ENCODE assay signal across 8 cellular contexts in genomic region chr15:43249699-43250203, GRCh38. TPM values are rescaled to one million over a fixed set of nuclear protein-coding genes. Genes with fewer than 3 reads are reported as not detected.
DNase-seq lines count a peak whose midpoint lies in the region; ATAC-seq lines count a peak whose summit lies in the region.

No MANE protein-coding gene starts in this region.

- no peaks in the 10 kb centered on the region for H3K9me3 Mint-ChIP-seq in activated naive CD4-positive, alpha-beta T cell treated with anti-CD3 and anti-CD28 coated beads for 36 hours
- no peaks in the 10 kb centered on the region for H3K9me3 Mint-ChIP-seq in activated CD4-positive, alpha-beta memory T cell treated with anti-CD3 and anti-CD28 coated beads, Interleukin-2, amount 10 ng/mL, durations not matched to agents 7 days and 5 days
- peaks cover 3 to 6% of the 10 kb centered on the region in 2 donors for H3K9me3 Mint-ChIP-seq in stimulated activated naive B cell treated with anti-CD40 and anti-IgM and Interleukin-4, amounts not matched to agents 10 μg/mL and 1 μg/mL and 100 μg/mL, for 72 hours

- H3K4me3 Mint-ChIP-seq in activated naive CD4-positive, alpha-beta T cell treated with anti-CD3 and anti-CD28 coated beads for 36 hours = no peak overlapping the region
- no peak overlapping the region for H3K4me3 Mint-ChIP-seq in activated CD4-positive, alpha-beta memory T cell treated with anti-CD3 and anti-CD28 coated beads, Interleukin-2, amount 10 ng/mL, durations not matched to agents 7 days and 5 days
- H3K4me3 Mint-ChIP-seq in stimulated activated naive B cell treated with anti-CD40 and anti-IgM and Interleukin-4, amounts not matched to agents 10 μg/mL and 1 μg/mL and 100 μg/mL, for 72 hours = peak overlapping the region; percentile 30 to 58

- H3K36me3 Mint-ChIP-seq in activated naive CD4-positive, alpha-beta T cell treated with anti-CD3 and anti-CD28 coated beads for 36 hours (ENCODE audit: low read depth) = no peaks in the 10 kb centered on the region
- H3K36me3 Mint-ChIP-seq in activated CD4-positive, alpha-beta memory T cell treated with anti-CD3 and anti-CD28 coated beads, Interleukin-2, amount 10 ng/mL, durations not matched to agents 7 days and 5 days (ENCODE audit: low read depth) = peaks cover 3% of the 10 kb centered on the region
- no peaks in the 10 kb centered on the region for H3K36me3 Mint-ChIP-seq in stimulated activated naive B cell treated with anti-CD40 and anti-IgM and Interleukin-4, amounts not matched to agents 10 μg/mL and 1 μg/mL and 100 μg/mL, for 72 hours

- ATAC-seq in HG03196 (IDR thresholded peaks at IDR 0.05; ENCODE audit: unreplicated experiment) = peak; percentile 38
- peak; percentile 83 to 89 for ATAC-seq in stimulated activated naive B cell treated with anti-CD40 and anti-IgM and Interleukin-4, amounts not matched to agents 10 μg/mL and 1 μg/mL and 100 μg/mL, for 72 hours (replicated peaks)
- no peak for ATAC-seq in GM18520 (IDR thresholded peaks at IDR 0.05; ENCODE audit: unreplicated experiment)

- H3K27me3 Mint-ChIP-seq in activated naive CD4-positive, alpha-beta T cell treated with anti-CD3 and anti-CD28 coated beads for 36 hours (ENCODE audit: low read depth) = peaks cover 3% of the 10 kb centered on the region
- peaks cover 7% of the 10 kb centered on the region for H3K27me3 Mint-ChIP-seq in activated CD4-positive, alpha-beta memory T cell treated with anti-CD3 and anti-CD28 coated beads, Interleukin-2, amount 10 ng/mL, durations not matched to agents 7 days and 5 days
- H3K27me3 Mint-ChIP-seq in stimulated activated naive B cell treated with anti-CD40 and anti-IgM and Interleukin-4, amounts not matched to agents 10 μg/mL and 1 μg/mL and 100 μg/mL, for 72 hours = peaks cover 0 to 4% of the 10 kb centered on the region in 2 donors

- peaks cover 20% of the 10 kb centered on the region for H3K4me1 Mint-ChIP-seq in activated naive CD4-positive, alpha-beta T cell treated with anti-CD3 and anti-CD28 coated beads for 36 hours (ENCODE audit: low read depth)
- H3K4me1 Mint-ChIP-seq in activated CD4-positive, alpha-beta memory T cell treated with anti-CD3 and anti-CD28 coated beads, Interleukin-2, amount 10 ng/mL, durations not matched to agents 7 days and 5 days = peaks cover 48% of the 10 kb centered on the region
- H3K4me1 Mint-ChIP-seq in stimulated activated naive B cell treated with anti-CD40 and anti-IgM and Interleukin-4, amounts not matched to agents 10 μg/mL and 1 μg/mL and 100 μg/mL, for 72 hours = peaks cover 45 to 68% of the 10 kb centered on the region in 2 donors

- intact Hi-C loops in activated naive CD4-positive, alpha-beta T cell treated with anti-CD3 and anti-CD28 coated beads for 36 hours (cut with micrococcal nuclease) = no loop called here

- POLR2A ChIA-PET in activated CD4-positive, alpha-beta memory T cell treated with anti-CD3 and anti-CD28 coated beads, Interleukin-2, amount 10 ng/mL, durations not matched to agents 7 days and 5 days (lab: Charles Lee) = no interaction called here

- DNase-seq in activated naive CD4-positive, alpha-beta T cell treated with anti-CD3 and anti-CD28 coated beads for 36 hours = peak; percentile 25
- DNase-seq in activated naive CD4-positive, alpha-beta T cell (lab: John Stamatoyannopoulos, UW) = no peak
- peak; percentile 42 for DNase-seq in activated CD4-positive, alpha-beta memory T cell treated with anti-CD3 and anti-CD28 coated beads, Interleukin-2, amount 10 ng/mL, durations not matched to agents 7 days and 5 days
- peak; percentile 75 for DNase-seq in stimulated activated naive B cell treated with anti-CD40 and anti-IgM and Interleukin-4, amounts not matched to agents 10 μg/mL and 1 μg/mL and 100 μg/mL, for 72 hours
- DNase-seq in SHP77 treated with DMSO at 0.1 percent for 48 hours (lab: John Stamatoyannopoulos, UW) (no peak), NCI-H2081 (lab: John Stamatoyannopoulos, UW) (no peak)

- no peak overlapping the region for H3K27ac Mint-ChIP-seq in activated naive CD4-positive, alpha-beta T cell treated with anti-CD3 and anti-CD28 coated beads for 36 hours
- peak overlapping the region; percentile 67 for H3K27ac Mint-ChIP-seq in activated CD4-positive, alpha-beta memory T cell treated with anti-CD3 and anti-CD28 coated beads, Interleukin-2, amount 10 ng/mL, durations not matched to agents 7 days and 5 days
- H3K27ac Mint-ChIP-seq in stimulated activated naive B cell treated with anti-CD40 and anti-IgM and Interleukin-4, amounts not matched to agents 10 μg/mL and 1 μg/mL and 100 μg/mL, for 72 hours = peak overlapping the region; percentile 94

- CTCF ChIA-PET in activated naive CD4-positive, alpha-beta T cell treated with anti-CD3 and anti-CD28 coated beads for 36 hours (lab: Charles Lee) = no interaction called here
- CTCF ChIA-PET in activated CD4-positive, alpha-beta memory T cell treated with anti-CD3 and anti-CD28 coated beads, Interleukin-2, amount 10 ng/mL, durations not matched to agents 7 days and 5 days (lab: Charles Lee) = interaction anchor here (2.5 kb wide), 1 partner anchor 24 kb away, joined by 14 read pairs; no protein-coding TSS in a partner anchor

RNA-seq across cellular contexts. Expression of gene TGM5, which starts 17.0 kb away (rescaled TPM):
- not detected for total RNA-seq in activated naive CD4-positive, alpha-beta T cell treated with anti-CD3 and anti-CD28 coated beads for 36 hours
- total RNA-seq in activated CD4-positive, alpha-beta memory T cell treated with anti-CD3 and anti-CD28 coated beads, Interleukin-2, amount 10 ng/mL, durations not matched to agents 7 days and 5 days = under 1 TPM; 0.20 to 0.28 TPM

RNA-seq across cellular contexts. Expression of gene EPB42, which starts 28.9 kb away (rescaled TPM):
- total RNA-seq in activated naive CD4-positive, alpha-beta T cell treated with anti-CD3 and anti-CD28 coated beads for 36 hours = not detected
- total RNA-seq in activated CD4-positive, alpha-beta memory T cell treated with anti-CD3 and anti-CD28 coated beads, Interleukin-2, amount 10 ng/mL, durations not matched to agents 7 days and 5 days = not detected

RNA-seq across cellular contexts. Expression of gene TGM7, which starts 52.3 kb away (rescaled TPM):
- not detected for total RNA-seq in activated naive CD4-positive, alpha-beta T cell treated with anti-CD3 and anti-CD28 coated beads for 36 hours
- not detected for total RNA-seq in activated CD4-positive, alpha-beta memory T cell treated with anti-CD3 and anti-CD28 coated beads, Interleukin-2, amount 10 ng/mL, durations not matched to agents 7 days and 5 days

Comparison
In these comparisons a context has a peak if more than half of its experiments do, and no peak if none do; other contexts are left out.
1. DNase-seq: peak in activated naive CD4-positive, alpha-beta T cell treated with anti-CD3 and anti-CD28 coated beads for 36 hours (single experiment), activated CD4-positive, alpha-beta memory T cell treated with anti-CD3 and anti-CD28 coated beads, Interleukin-2, amount 10 ng/mL, durations not matched to agents 7 days and 5 days (single experiment) and stimulated activated naive B cell treated with anti-CD40 and anti-IgM and Interleukin-4, amounts not matched to agents 10 μg/mL and 1 μg/mL and 100 μg/mL, for 72 hours (single experiment); none in activated naive CD4-positive, alpha-beta T cell (0 of 4), SHP77 treated with DMSO at 0.1 percent for 48 hours (single experiment) and NCI-H2081 (0 of 2).
2. H3K4me3 Mint-ChIP-seq: peak in stimulated activated naive B cell treated with anti-CD40 and anti-IgM and Interleukin-4, amounts not matched to agents 10 μg/mL and 1 μg/mL and 100 μg/mL, for 72 hours (2 of 2); none in activated naive CD4-positive, alpha-beta T cell treated with anti-CD3 and anti-CD28 coated beads for 36 hours (single experiment) and activated CD4-positive, alpha-beta memory T cell treated with anti-CD3 and anti-CD28 coated beads, Interleukin-2, amount 10 ng/mL, durations not matched to agents 7 days and 5 days (single experiment).